In genomic region chr1:158025576-158026230, GRCh38 we compare ENCODE assay signal across 14 cellular contexts. TPM values are rescaled to one million over a fixed set of nuclear protein-coding genes. Genes with fewer than 3 reads are reported as not detected.
DNase-seq lines count a peak whose midpoint lies in the region; ATAC-seq, FAIRE-seq and TF ChIP-seq lines count a peak whose summit lies in the region.
"Had no signal": no experiment of that assay in that cellular context is flagged by ENCODE, and none has a peak within 500 bp of the region (broad histone marks: within the 10 kb centered on the region; RNA-seq: fewer than 3 reads in every experiment).

No MANE protein-coding gene starts in this region.

- no peaks in the 10 kb centered on the region for H4K20me1 ChIP-seq in H1 (replicated peaks in 1 of 2; ENCODE audit: control insufficient read depth in 1 of 2, insufficient read depth in 2 of 2, low read length in 2 of 2)

- no peak overlapping the region for H3K56ac ChIP-seq in H1 (replicated peaks; ENCODE audit: insufficient read length, low read depth, low read length)

- peaks cover 0 to under 1% (median under 1%) of the 10 kb centered on the region in 4 experiments; a peak in 2 of 8 replicates for H3K36me3 ChIP-seq in H1 (ENCODE audit: control insufficient read depth in 2 of 4, insufficient read depth in 4 of 4, low read length in 3 of 4)
- no peaks in the 10 kb centered on the region for H3K36me3 ChIP-seq in upper lobe of left lung
- H3K36me3 ChIP-seq: Peyer's patch had no signal

- no peak overlapping the region for H4K8ac ChIP-seq in H1 (ENCODE audit: extremely low read depth, insufficient read depth, low read length)

- TF ChIP-seq POLR2A in H1 (IDR thresholded peaks at IDR 0.05; ENCODE audit: control extremely low read depth in 1 of 2, low read depth in 2 of 2, low read length in 2 of 2) (no peak), upper lobe of left lung (IDR thresholded peaks at IDR 0.05) (no peak)

- no peak overlapping the region for H2BK5ac ChIP-seq in H1 (ENCODE audit: low read depth, low read length)

- H3K9me3 ChIP-seq in H1 (ENCODE audit: insufficient read depth in 2 of 2, low read depth in 1 of 2, low read length in 1 of 2), result no peaks in the 10 kb centered on the region
- no peaks in the 10 kb centered on the region for H3K9me3 ChIP-seq in upper lobe of left lung
- H3K9me3 ChIP-seq: MG63, Peyer's patch had no signal

- H3K9ac ChIP-seq in H1 (replicated peaks in 1 of 4; ENCODE audit: extremely low read depth in 1 of 4, low read depth in 3 of 4, low read length in 3 of 4), result no peak overlapping the region

- no peak overlapping the region for H3K4ac ChIP-seq in H1 (replicated peaks; ENCODE audit: insufficient read length, low read depth, low read length)

- no peaks in the 10 kb centered on the region for H3K9me3 Mint-ChIP-seq in nephron progenitor cell
- H3K9me3 Mint-ChIP-seq: activated naive CD4-positive, alpha-beta T cell treated with anti-CD3 and anti-CD28 coated beads for 36 hours; central memory CD8-positive, alpha-beta T cell had no signal

- no peak for FAIRE-seq in H1 (lab: Jason Lieb, UNC)
- FAIRE-seq: A204.1 had no signal

- H3K36me3 Mint-ChIP-seq in nephron progenitor cell (ENCODE audit: low read depth), result peaks cover 16% of the 10 kb centered on the region

- H3K27ac ChIP-seq in H1 (ENCODE audit: low read depth, low read length) (no peak overlapping the region), upper lobe of left lung (peak overlapping the region in 3 of 4 donors; percentile 44 to 57 (median 53))

- H3K14ac ChIP-seq in H1 (ENCODE audit: insufficient read length), result no peak overlapping the region

- no peaks in the 10 kb centered on the region for H3K27me3 ChIP-seq in H1 (replicated peaks in 1 of 4; ENCODE audit: control insufficient read depth in 3 of 4, extremely low read depth in 1 of 4, insufficient read depth in 3 of 4, low read length in 3 of 4)
- no peaks in the 10 kb centered on the region for H3K27me3 ChIP-seq in upper lobe of left lung
- H3K27me3 ChIP-seq: MG63, Peyer's patch had no signal

- H3K4me3 ChIP-seq in H1 (ENCODE audit: extremely low read depth in 1 of 4, insufficient read depth in 2 of 4, low read depth in 3 of 4, low read length in 4 of 4) (no peak overlapping the region), upper lobe of left lung (no peak overlapping the region)
- H3K4me3 ChIP-seq: MG63, Peyer's patch had no signal

- CTCF ChIA-PET in H1 (lab: Charles Lee; ENCODE audit: partially characterized antibody), result interaction anchor here (0.7 to 49.0 kb wide), 11 partner anchors 12 to 96 kb away, joined by 3 to 1615 read pairs (median 3); partner anchors contain the start of gene KIRREL1

- 84% methylated on average over 6 of the region's 6 CpGs; no CpG with 5 or more reads in 1 of the 2 experiments for WGBS in H1 (ENCODE audit: extremely low coverage in 1 of 2, insufficient coverage in 1 of 2, insufficient read length in 1 of 2, insufficient replicate concordance in 2 of 2, low coverage in 1 of 2, low lambda C conversion rate in 2 of 2, missing lambda C conversion rate in 1 of 2), 2 experiments
- 63 to 64% methylated on average over 5 to 6 of the region's 6 CpGs for WGBS in upper lobe of left lung, 2 donors

- H2AK5ac ChIP-seq in H1 (ENCODE audit: low read depth, low read length), result no peak overlapping the region

- H3K27ac Mint-ChIP-seq in nephron progenitor cell, result peak overlapping the region; percentile 90
- H3K27ac Mint-ChIP-seq: activated naive CD4-positive, alpha-beta T cell treated with anti-CD3 and anti-CD28 coated beads for 36 hours had no signal

- POLR2A ChIA-PET in H1 (lab: Charles Lee; ENCODE audit: partially characterized antibody), result interaction anchor here (0.6 to 1.5 kb wide), 5 partner anchors 9 to 33 kb away, joined by 3 to 4 read pairs (median 3); no protein-coding TSS in a partner anchor

- H2BK20ac ChIP-seq in H1 (ENCODE audit: low read length), result no peak overlapping the region; the same call in 1 of the 2 replicates

- no peak overlapping the region for H3K23ac ChIP-seq in H1 (ENCODE audit: insufficient read length)

- H3K4me1 ChIP-seq in H1 (replicated peaks in 1 of 4; ENCODE audit: control insufficient read depth in 3 of 4, insufficient read depth in 4 of 4, low read length in 3 of 4) (peaks cover 3 to 21% (median 6%) of the 10 kb centered on the region in 4 experiments; a peak in 6 of 7 replicates), upper lobe of left lung (peaks cover 29 to 54% (median 42%) of the 10 kb centered on the region in 4 donors)

- TF ChIP-seq CTCF in H1 (IDR thresholded peaks at IDR 0.05; ENCODE audit: control extremely low read depth in 1 of 3, insufficient read depth in 1 of 3, low read depth in 1 of 3, low read length in 3 of 3) (no peak), nephron progenitor cell (IDR thresholded peaks at IDR 0.05) (no peak), upper lobe of left lung (IDR thresholded peaks at IDR 0.05) (no peak)

- no peak overlapping the region for H2BK120ac ChIP-seq in H1 (replicated peaks; ENCODE audit: low read depth, low read length)

- no peak overlapping the region for H4K91ac ChIP-seq in H1 (replicated peaks; ENCODE audit: insufficient read length, low read length)

- no peak for TF ChIP-seq RAD21 in H1 (IDR thresholded peaks at IDR 0.05 in 1 of 2, conservative IDR thresholded peaks at IDR 0.05 in 1 of 2; ENCODE audit: low read depth in 2 of 2, low read length in 2 of 2)

- H2BK12ac ChIP-seq in H1 (ENCODE audit: low read depth, low read length), result no peak overlapping the region

- H3K4me1 Mint-ChIP-seq in nephron progenitor cell, result peaks cover 73% of the 10 kb centered on the region
- H3K4me1 Mint-ChIP-seq: central memory CD8-positive, alpha-beta T cell had no signal

- no peak overlapping the region for H3K4me2 ChIP-seq in H1 (ENCODE audit: insufficient read depth in 1 of 2, low read depth in 2 of 2, low read length in 2 of 2)

- no peak overlapping the region; the same call in 1 of the 2 replicates for H3K18ac ChIP-seq in H1 (ENCODE audit: extremely low read depth, low read length)

- H3K23me2 ChIP-seq in H1 (ENCODE audit: low read depth, low read length), result no peaks in the 10 kb centered on the region

- 0 out of 2 replicates have a peak overlapping the region, but pooled peaks have one; percentile 31 for H2BK15ac ChIP-seq in H1 (ENCODE audit: low read length)

- TF ChIP-seq EP300 in H1 (IDR thresholded peaks at IDR 0.05; ENCODE audit: borderline replicate concordance in 1 of 2, low read depth in 2 of 2, low read length in 2 of 2) (no peak), upper lobe of left lung (IDR thresholded peaks at IDR 0.05) (no peak)

- H2AFZ ChIP-seq in H1 (ENCODE audit: low read length), result no peak overlapping the region

- no peak overlapping the region for H4K5ac ChIP-seq in H1 (ENCODE audit: insufficient read length, low read depth, low read length)

- DNase-seq in NCI-H82 (lab: John Stamatoyannopoulos, UW), result peak; percentile 66
- no peak for DNase-seq in NCI-H82 treated with DMSO at 0.1 percent for 48 hours (lab: John Stamatoyannopoulos, UW; ENCODE audit: unreplicated experiment)
- no peak for DNase-seq in H1 (ENCODE audit: low read depth in 1 of 2, low spot score in 2 of 2)
- peak; percentile 36 for DNase-seq in nephron progenitor cell
- no peak for DNase-seq in upper lobe of left lung
- no peak for DNase-seq in DMS79 treated with DMSO at 0.1 percent for 48 hours (lab: John Stamatoyannopoulos, UW)
- DNase-seq: activated naive CD4-positive, alpha-beta T cell treated with anti-CD3 and anti-CD28 coated beads for 36 hours; MG63; Peyer's patch; T1000 had no signal

- ATAC-seq in upper lobe of left lung (ENCODE audit: low FRiP score in 2 of 2), result no peak
- no peak for ATAC-seq in HG03565 (IDR thresholded peaks at IDR 0.05; ENCODE audit: unreplicated experiment)
- no peak for ATAC-seq in HG02970 (IDR thresholded peaks at IDR 0.05; ENCODE audit: low FRiP score, unreplicated experiment)

- no peaks in the 10 kb centered on the region for H3K27me3 Mint-ChIP-seq in nephron progenitor cell (ENCODE audit: low read depth, poor library complexity)

- H3K79me1 ChIP-seq in H1 (ENCODE audit: low read depth, low read length), result peaks cover 11% of the 10 kb centered on the region

- peak overlapping the region; percentile 10 for H3K4me3 Mint-ChIP-seq in nephron progenitor cell
- H3K4me3 Mint-ChIP-seq: activated naive CD4-positive, alpha-beta T cell treated with anti-CD3 and anti-CD28 coated beads for 36 hours; central memory CD8-positive, alpha-beta T cell had no signal

- H3K79me2 ChIP-seq in H1 (ENCODE audit: control insufficient read depth in 1 of 2, insufficient read depth in 2 of 2, low read length in 2 of 2), result peaks cover 3 to 43% of the 10 kb centered on the region in 2 experiments; a peak in 3 of 4 replicates

TF ChIP-seq in H1, 55 proteins besides CTCF, POLR2A, EP300 and RAD21:
- TF ChIP-seq JUN (IDR thresholded peaks at IDR 0.05; ENCODE audit: low read depth, low read length) (no peak), JUND (IDR thresholded peaks at IDR 0.05; ENCODE audit: low read length) (no peak), POLR2AphosphoS5 (IDR thresholded peaks at IDR 0.05; ENCODE audit: low read depth, low read length) (no peak), GTF2F1 (IDR thresholded peaks at IDR 0.05; ENCODE audit: borderline replicate concordance, low read depth, low read length) (no peak), TAF7 (optimal IDR thresholded peaks at IDR 0.05; ENCODE audit: borderline replicate concordance, low read depth, low read length) (no peak)

RNA-seq across cellular contexts. Expression of gene KIRREL1, which starts 32.3 kb away (rescaled TPM):
- total RNA-seq in H1 (2021; fragmentation: NEBNext Ultra II Directional; extraction: Animal tissue kit (Norgen Biotek cat#: 25700)), result 39.0 and 41.8 TPM in 2 replicates
- 14.2 and 22.9 TPM in 2 replicates for polyA plus RNA-seq in H1 (2011; rRNA removed)
- 12.9 TPM for polyA plus RNA-seq in H1 (2011; cell fraction: cytosol; rRNA removed)
- polyA plus RNA-seq in H1 (2011; cell fraction: nucleus; rRNA removed), result 36.8 TPM
- 19.9 to 26.0 TPM (median 24.2 TPM) in 4 replicates for polyA plus RNA-seq in H1 (2012, experiment 1 of 2)
- polyA plus RNA-seq in H1 (2012, experiment 2 of 2), result 13.6 TPM
- polyA plus RNA-seq in H1 (2013, experiment 1 of 2), result 25.7 TPM
- 28.4 TPM for polyA plus RNA-seq in H1 (2013, experiment 2 of 2)
- 27.1 and 34.3 TPM in 2 replicates for polyA minus RNA-seq in H1 (2011; rRNA and poly(A)+ RNA removed)
- polyA minus RNA-seq in H1 (2011; cell fraction: cytosol; rRNA and poly(A)+ RNA removed), result 19.2 TPM
- polyA minus RNA-seq in H1 (2011; cell fraction: nucleus; rRNA and poly(A)+ RNA removed), result 21.7 TPM
- total RNA-seq in upper lobe of left lung, result 10 to 100 TPM; 16.9 to 40.6 (median 25.8) TPM

Comparison
In these comparisons a context has a peak if more than half of its experiments do, and no peak if none do; other contexts are left out.
1. DNase-seq: peak in NCI-H82 (single experiment) and nephron progenitor cell (single experiment); none in NCI-H82 treated with DMSO at 0.1 percent for 48 hours (single experiment), H1 (0 of 2), upper lobe of left lung (0 of 2) and DMS79 treated with DMSO at 0.1 percent for 48 hours (single experiment).